Comparison of ENCODE assay signal across 8 cellular contexts in the genomic region with DNA sequence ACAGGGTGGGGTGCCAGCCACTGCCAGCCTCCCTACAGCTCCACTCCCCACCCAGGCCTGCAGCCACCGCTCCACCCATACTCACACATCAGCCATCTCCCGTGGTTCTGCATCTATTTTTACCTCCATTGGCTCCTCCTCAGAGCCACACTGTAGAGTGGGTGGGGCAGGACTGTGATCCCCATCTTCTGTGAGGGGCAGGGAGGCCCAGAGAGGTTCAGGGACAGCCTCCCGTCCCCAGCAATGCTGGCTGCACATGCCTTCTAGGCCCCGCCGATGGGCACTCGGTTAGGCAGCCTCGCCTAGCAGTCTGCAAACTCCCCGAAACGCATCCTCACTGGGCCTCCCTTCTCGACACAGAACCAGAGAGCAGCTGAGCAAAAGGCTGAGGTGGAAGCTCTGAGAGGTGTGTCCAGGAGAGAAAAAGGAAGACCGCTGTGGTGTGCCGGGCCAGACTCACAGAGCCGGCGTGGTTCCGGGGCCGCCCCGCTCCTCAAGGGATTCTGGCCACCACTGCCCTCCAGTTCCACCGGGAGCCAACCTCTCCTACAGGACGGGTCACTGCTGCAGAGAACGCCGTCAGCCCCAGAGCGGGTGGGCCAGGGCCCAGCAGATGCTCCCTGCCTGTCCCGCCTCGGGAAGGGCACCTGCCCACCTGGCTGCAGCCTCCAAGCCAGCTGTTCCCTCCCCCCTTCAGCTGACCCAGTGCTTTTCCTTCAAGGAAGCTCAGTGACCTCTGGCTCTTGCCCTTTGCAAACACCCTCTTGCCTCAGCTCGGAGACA.
A peak's percentile ranks its signal among the peaks of the same experiment; 100 is the strongest.
DNase-seq lines count a peak whose midpoint lies in the region; ATAC-seq and TF ChIP-seq lines count a peak whose summit lies in the region.

No MANE protein-coding gene starts in this region.

- H3K27ac ChIP-seq in lower lobe of right lung: peak overlapping the region; percentile 89

- ATAC-seq in central memory CD8-positive, alpha-beta T cell (replicated peaks; ENCODE audit: extremely low read depth, poor library complexity, severe bottlenecking): peak; percentile 31
- ATAC-seq in lower lobe of right lung (peak in 1 of 2 donors; percentile 1), HG03432 (IDR thresholded peaks at IDR 0.05; ENCODE audit: unreplicated experiment) (no peak), GM19397 (IDR thresholded peaks at IDR 0.05; ENCODE audit: unreplicated experiment) (no peak), HG03342 (IDR thresholded peaks at IDR 0.05; ENCODE audit: unreplicated experiment) (no peak)

- H3K4me3 Mint-ChIP-seq in IgD-negative memory B cell: peak overlapping the region; percentile 57 to 88 (median 74)
- peak overlapping the region; percentile 87 for H3K4me3 Mint-ChIP-seq in central memory CD8-positive, alpha-beta T cell
- H3K4me3 Mint-ChIP-seq in type B pancreatic cell: peak overlapping the region; percentile 77

- peaks cover 58% of the 10 kb centered on the region for H3K4me1 ChIP-seq in lower lobe of right lung

- no peak for TF ChIP-seq CTCF in AG04449 (IDR thresholded peaks at IDR 0.05; ENCODE audit: insufficient read depth, low read length, missing control alignments)
- TF ChIP-seq CTCF in lower lobe of right lung (IDR thresholded peaks at IDR 0.05): no peak
- no peak for TF ChIP-seq CTCF in type B pancreatic cell (conservative IDR thresholded peaks at IDR 0.05)

- H3K9me3 Mint-ChIP-seq in IgD-negative memory B cell (no peaks in the 10 kb centered on the region), type B pancreatic cell (no peaks in the 10 kb centered on the region)
- H3K9me3 Mint-ChIP-seq in central memory CD8-positive, alpha-beta T cell: no peaks in the 10 kb centered on the region

- DNase-seq in AG04449 (ENCODE audit: low read depth, low spot score) (no peak), lower lobe of right lung (no peak), type B pancreatic cell (ENCODE audit: extremely low spot score, unreplicated experiment) (no peak)
- DNase-seq in central memory CD8-positive, alpha-beta T cell (ENCODE audit: low spot score in 2 of 2): peak in 1 of 2 donors; percentile 19

- H3K9me3 ChIP-seq in lower lobe of right lung: no peaks in the 10 kb centered on the region

- CTCF ChIA-PET in AG04449 (lab: Yijun Ruan, JAX): interaction anchor here (1.5 kb wide), 1 partner anchor 14 kb away, joined by 4 read pairs; no protein-coding TSS in a partner anchor

- H3K27me3 Mint-ChIP-seq in IgD-negative memory B cell (no peaks in the 10 kb centered on the region), type B pancreatic cell (no peaks in the 10 kb centered on the region)
- H3K27me3 Mint-ChIP-seq in central memory CD8-positive, alpha-beta T cell: no peaks in the 10 kb centered on the region

- H3K4me3 ChIP-seq in AG04449 (ENCODE audit: low read depth, low read length) (peak overlapping the region; percentile 72), lower lobe of right lung (peak overlapping the region; percentile 81)

- intact Hi-C loops in lower lobe of right lung (cut with DNase I): no loop called here

- H3K36me3 Mint-ChIP-seq in IgD-negative memory B cell (peaks cover 2% of the 10 kb centered on the region), type B pancreatic cell (no peaks in the 10 kb centered on the region)
- peaks cover 23% of the 10 kb centered on the region for H3K36me3 Mint-ChIP-seq in central memory CD8-positive, alpha-beta T cell (ENCODE audit: insufficient read depth)

- no peaks in the 10 kb centered on the region for H3K27me3 ChIP-seq in lower lobe of right lung (ENCODE audit: low read depth)

- H3K27ac Mint-ChIP-seq in IgD-negative memory B cell (peak overlapping the region in 1 of 3 donors; percentile 73), type B pancreatic cell (no peak overlapping the region)
- peak overlapping the region; percentile 82 for H3K27ac Mint-ChIP-seq in central memory CD8-positive, alpha-beta T cell (ENCODE audit: low read depth)

- peaks cover 14% of the 10 kb centered on the region for H3K36me3 ChIP-seq in lower lobe of right lung

- POLR2A ChIA-PET in AG04449 (lab: Yijun Ruan, JAX): no interaction called here

- H3K4me1 Mint-ChIP-seq in IgD-negative memory B cell (peaks cover 0 to 21% (median 11%) of the 10 kb centered on the region in 3 donors), type B pancreatic cell (ENCODE audit: unreplicated experiment) (peaks cover 33% of the 10 kb centered on the region)
- H3K4me1 Mint-ChIP-seq in central memory CD8-positive, alpha-beta T cell: peaks cover 45% of the 10 kb centered on the region
